14 cellular contexts compared by ENCODE assay signal in the genomic region with DNA sequence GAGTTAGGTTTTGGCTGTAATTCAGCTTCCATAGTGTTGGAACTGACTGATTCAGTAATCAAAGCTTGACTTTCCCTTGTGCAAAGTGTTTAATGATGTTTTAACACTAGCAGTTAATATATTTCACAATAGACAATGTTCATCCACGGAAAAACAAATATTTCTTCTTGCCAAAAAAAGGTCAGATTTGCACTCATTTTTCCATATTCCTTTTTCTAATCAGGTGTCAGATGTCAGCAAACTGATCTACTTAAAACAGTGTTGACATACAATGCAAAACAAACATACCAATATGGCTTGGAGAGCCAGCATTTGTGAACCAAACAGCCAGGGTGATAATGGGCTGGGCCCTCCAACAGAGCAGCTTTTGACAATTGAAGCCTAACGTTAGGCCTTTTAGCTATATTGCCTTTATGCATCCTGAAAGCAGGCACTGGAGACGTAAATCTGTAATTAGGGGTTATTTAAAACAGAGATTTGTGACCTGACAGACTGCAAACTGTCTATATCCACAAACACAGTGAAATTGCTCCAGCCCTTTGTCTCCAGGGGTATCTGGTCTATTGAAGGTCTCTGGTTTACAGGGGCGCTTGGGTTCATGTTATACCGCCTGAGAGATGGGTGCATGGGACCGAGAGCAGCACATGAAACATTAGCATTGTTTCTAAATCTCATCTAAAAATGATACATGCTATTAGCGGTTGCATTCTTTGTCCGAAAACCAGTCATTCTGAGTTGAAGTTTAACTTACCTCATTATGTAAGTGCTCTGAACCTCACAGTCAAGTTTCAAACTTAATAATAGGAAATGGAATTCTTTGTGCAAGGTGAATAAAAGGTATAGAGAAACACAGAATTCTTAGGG. TPM values are rescaled to one million over a fixed set of nuclear protein-coding genes. Genes with fewer than 3 reads are reported as not detected.
DNase-seq lines count a peak whose midpoint lies in the region; ATAC-seq, FAIRE-seq and TF ChIP-seq lines count a peak whose summit lies in the region.
"Had no signal": no experiment of that assay in that cellular context is flagged by ENCODE, and none has a peak within 500 bp of the region (broad histone marks: within the 10 kb centered on the region; RNA-seq: fewer than 3 reads in every experiment).

No MANE protein-coding gene starts in this region.

- no TSS peak for BruUV-seq in HepG2 (replicated peaks; lab: Mats Ljungman, UMichigan)

- TF ChIP-seq CTCF in HepG2 (CRISPR knock-in tag; IDR thresholded peaks at IDR 0.05) (no peak), dorsolateral prefrontal cortex (IDR thresholded peaks at IDR 0.05 in 54 of 56, conservative IDR thresholded peaks at IDR 0.05 in 2 of 56; ENCODE audit: low read depth in 1 of 56, partially characterized antibody in 56 of 56) (no peak)

- H3K79me2 ChIP-seq in HepG2 (ENCODE audit: insufficient read depth, low read length), result no peaks in the 10 kb centered on the region

- DNase-seq in GM19239 (ENCODE audit: insufficient read length, low spot score) (no peak), HuH-7 (ENCODE audit: low spot score) (peak; percentile 76), NCI-H2196 (lab: John Stamatoyannopoulos, UW; ENCODE audit: unreplicated experiment) (peak; percentile 68), HepG2 (ENCODE audit: low spot score) (peak; percentile 39), dorsolateral prefrontal cortex (no peak), ureter (ENCODE audit: low spot score) (no peak), SJCRH30 (no peak), H54 (ENCODE audit: insufficient read length, low spot score) (no peak)
- DNase-seq: activated T-cell treated with anti-CD3 and anti-CD28 coated beads, Interleukin-2, amount 50 U/mL, for 72 hours; aorta; dermis blood vessel endothelial cell; PC-9; stimulated activated naive CD8-positive, alpha-beta T cell treated with anti-CD3 and anti-CD28 coated beads, Interleukin-15, amount 100 ng/mL, for 72 hours had no signal

- H3K4me1 ChIP-seq in HepG2 (ENCODE audit: insufficient read depth, low read length) (peaks cover 19% of the 10 kb centered on the region), SJCRH30 (no peaks in the 10 kb centered on the region)

- TF ChIP-seq EP300 in HepG2 (IDR thresholded peaks at IDR 0.05; ENCODE audit: low read depth in 2 of 2, low read length in 2 of 2), result no peak
- TF ChIP-seq EP300 in HepG2 (CRISPR knock-in tag; IDR thresholded peaks at IDR 0.05; ENCODE audit: borderline replicate concordance), result no peak

- 0 out of 2 replicates have a peak overlapping the region, but pooled peaks have one; percentile 13 for H3K9ac ChIP-seq in HepG2 (ENCODE audit: insufficient read depth, low read depth, low read length)

- TF ChIP-seq RAD21 in HepG2 (CRISPR knock-in tag; IDR thresholded peaks at IDR 0.05), result no peak

- H3K4me2 ChIP-seq in HepG2 (ENCODE audit: low read depth, low read length), result peak overlapping the region; percentile 76
- H3K4me2 ChIP-seq: PC-9 had no signal

- in situ Hi-C loops in HepG2 (cut with HindIII; ENCODE audit: extremely low pct_ligation_motif_present, low pct_unique_long_range_greater_than_20kb), result no loop called here

- H3K4me3 ChIP-seq in HepG2 (replicated peaks in 1 of 3; ENCODE audit: insufficient read depth in 1 of 3, low read depth in 2 of 3, low read length in 3 of 3) (peak overlapping the region in 1 of 3 experiments; percentile 35; a peak in 1 of 6 replicates), dorsolateral prefrontal cortex (no peak overlapping the region), SJCRH30 (no peak overlapping the region)
- H3K4me3 ChIP-seq: PC-9, skin epidermis had no signal

- peak; percentile 91 for ATAC-seq in HepG2
- ATAC-seq: activated T-cell treated with anti-CD3 and anti-CD28 coated beads, Interleukin-2, amount 50 U/mL, for 72 hours; stimulated activated naive CD8-positive, alpha-beta T cell treated with anti-CD3 and anti-CD28 coated beads, Interleukin-15, amount 100 ng/mL, for 72 hours had no signal

- H3K27me3 ChIP-seq in HepG2 (ENCODE audit: control insufficient read depth in 1 of 2, insufficient read depth in 2 of 2, low read length in 2 of 2) (peaks cover 0 to 3% of the 10 kb centered on the region in 2 experiments; a peak in 2 of 5 replicates), dorsolateral prefrontal cortex (peaks cover 0 to 21% (median 5%) of the 10 kb centered on the region in 45 donors), SJCRH30 (no peaks in the 10 kb centered on the region)

- H3K27ac ChIP-seq in HepG2 (ENCODE audit: extremely low read length, insufficient read depth, low read length) (no peak overlapping the region), dorsolateral prefrontal cortex (no peak overlapping the region), SJCRH30 (no peak overlapping the region)
- H3K27ac ChIP-seq: PC-9, skin epidermis had no signal

- CTCF ChIA-PET in HepG2 (lab: Yijun Ruan, JAX; ENCODE audit: low intra/inter-chr PET ratio, low total read pairs), result no interaction called here

- peaks cover 14% of the 10 kb centered on the region for H3K9me3 ChIP-seq in HepG2 (ENCODE audit: low read length)
- H3K9me3 ChIP-seq in SJCRH30 (replicated peaks), result peaks cover 9% of the 10 kb centered on the region; the same call in 1 of the 2 replicates

- POLR2A ChIA-PET in HepG2 (lab: Yijun Ruan, JAX), result no interaction called here

- intact Hi-C loops in HepG2 (cut with micrococcal nuclease; ENCODE audit: unreplicated experiment) (no loop called here), dorsolateral prefrontal cortex (cut with DNase I) (no loop called here)

- FAIRE-seq in GM19239 (lab: Jason Lieb, UNC) (peak; percentile 66), HepG2 (lab: Jason Lieb, UNC) (peak; percentile 12), H54 (lab: Jason Lieb, UNC) (no peak)

- H3K36me3 ChIP-seq in HepG2 (replicated peaks in 1 of 2; ENCODE audit: control insufficient read depth in 1 of 2, insufficient read depth in 2 of 2, low read length in 2 of 2) (no peaks in the 10 kb centered on the region), SJCRH30 (no peaks in the 10 kb centered on the region)

- peak overlapping the region; percentile 5 for H2AFZ ChIP-seq in HepG2 (ENCODE audit: low read length)
- H2AFZ ChIP-seq: PC-9 had no signal

- H4K20me1 ChIP-seq in HepG2 (ENCODE audit: insufficient read depth, low read length), result no peaks in the 10 kb centered on the region

- TF ChIP-seq POLR2A in HepG2 (IDR thresholded peaks at IDR 0.05; ENCODE audit: insufficient read depth in 1 of 2, low read depth in 2 of 2, low read length in 2 of 2) (no peak), H54 (IDR thresholded peaks at IDR 0.05; ENCODE audit: low read depth, low read length) (no peak)

- WGBS in HepG2 (ENCODE audit: low lambda C conversion rate), result 3% methylated on average over 8 of the region's 8 CpGs

TF ChIP-seq in HepG2, 621 proteins besides CTCF, POLR2A, EP300 and RAD21 (continues in another document):
- TF ChIP-seq FLYWCH1 (CRISPR knock-in tag; IDR thresholded peaks at IDR 0.05) (no peak), ZFP90 (CRISPR knock-in tag; IDR thresholded peaks at IDR 0.05; ENCODE audit: borderline replicate concordance) (no peak), ZNF879 (CRISPR knock-in tag; IDR thresholded peaks at IDR 0.05) (no peak), ZBTB46 (CRISPR knock-in tag; IDR thresholded peaks at IDR 0.05; ENCODE audit: borderline replicate concordance) (no peak), MEF2D (CRISPR knock-in tag; IDR thresholded peaks at IDR 0.05) (no peak), ARNT2 (CRISPR knock-in tag; IDR thresholded peaks at IDR 0.05; ENCODE audit: low read depth) (no peak)

RNA-seq across cellular contexts. Expression of gene CDCA7, which starts 7.1 kb away (rescaled TPM):
- 46.2 and 52.5 TPM in 2 replicates for total RNA-seq in HepG2 (2016; rRNA removed; fragmentation: Illumina TruSeq; extraction: Trizol)
- total RNA-seq in HepG2 (2016; cell fraction: cytosol; rRNA removed; fragmentation: Illumina TruSeq; extraction: Trizol; ENCODE audit: low read depth), result 27.7 and 30.0 TPM in 2 replicates
- total RNA-seq in HepG2 (2016; cell fraction: insoluble cytoplasmic fraction; rRNA removed; fragmentation: Illumina TruSeq; extraction: Trizol), result 47.6 and 48.2 TPM in 2 replicates
- total RNA-seq in HepG2 (2016; cell fraction: membrane; rRNA removed; fragmentation: Illumina TruSeq; extraction: Trizol), result 32.2 and 33.8 TPM in 2 replicates
- 53.9 and 55.6 TPM in 2 replicates for total RNA-seq in HepG2 (2016; cell fraction: nucleus; rRNA removed; fragmentation: Illumina TruSeq; extraction: Trizol)
- polyA plus RNA-seq in HepG2 (2011; rRNA removed), result 38.4 and 57.8 TPM in 2 replicates
- polyA plus RNA-seq in HepG2 (2011; cell fraction: cytosol; rRNA removed), result 14.1 and 14.3 TPM in 2 replicates
- polyA plus RNA-seq in HepG2 (2011; cell fraction: nucleus; rRNA removed), result 145 and 170 TPM in 2 replicates
- 22.8 and 38.7 TPM in 2 replicates for polyA plus RNA-seq in HepG2 (2012)
- polyA plus RNA-seq in HepG2 (2016; cell fraction: cytosol; fragmentation: Illumina TruSeq; extraction: Trizol; ENCODE audit: low read depth), result 7.6 and 7.8 TPM in 2 replicates
- 67.0 and 69.0 TPM in 2 replicates for polyA plus RNA-seq in HepG2 (2016; cell fraction: insoluble cytoplasmic fraction; fragmentation: Illumina TruSeq; extraction: Trizol; ENCODE audit: low read depth)
- polyA plus RNA-seq in HepG2 (2016; cell fraction: membrane; fragmentation: Illumina TruSeq; extraction: Trizol; ENCODE audit: low read depth), result 16.4 and 17.0 TPM in 2 replicates
- 142 and 148 TPM in 2 replicates for polyA plus RNA-seq in HepG2 (2016; cell fraction: nucleus; fragmentation: Illumina TruSeq; extraction: Trizol; ENCODE audit: insufficient read depth, low read depth)
- 12.0 and 26.4 TPM in 2 replicates for polyA minus RNA-seq in HepG2 (2011; rRNA and poly(A)+ RNA removed; ENCODE audit: low replicate concordance)
- polyA minus RNA-seq in HepG2 (2011; cell fraction: cytosol; rRNA and poly(A)+ RNA removed), result 10.3 and 11.9 TPM in 2 replicates
- polyA minus RNA-seq in HepG2 (2011; cell fraction: nucleus; rRNA and poly(A)+ RNA removed), result 40.2 and 48.7 TPM in 2 replicates
- total RNA-seq in dorsolateral prefrontal cortex, result 1 to 10 TPM in 88 of 120 experiments, under 1 TPM in 32; 0.32 to 2.7 (median 1.3) TPM
- total RNA-seq in ureter, result 5.5 TPM
- total RNA-seq in SJCRH30 (2014; rRNA removed; shearing (Covaris generic)), result 68.7 and 76.9 TPM in 2 replicates

Comparison
In these comparisons a context has a peak if more than half of its experiments do, and no peak if none do; other contexts are left out.
1. DNase-seq: peak in HuH-7 (single experiment), NCI-H2196 (single experiment) and HepG2 (single experiment); none in GM19239 (single experiment), dorsolateral prefrontal cortex (0 of 10), ureter (single experiment), SJCRH30 (0 of 2) and H54 (single experiment).